Comparison of ENCODE assay signal across 1 cellular context in the genomic region with DNA sequence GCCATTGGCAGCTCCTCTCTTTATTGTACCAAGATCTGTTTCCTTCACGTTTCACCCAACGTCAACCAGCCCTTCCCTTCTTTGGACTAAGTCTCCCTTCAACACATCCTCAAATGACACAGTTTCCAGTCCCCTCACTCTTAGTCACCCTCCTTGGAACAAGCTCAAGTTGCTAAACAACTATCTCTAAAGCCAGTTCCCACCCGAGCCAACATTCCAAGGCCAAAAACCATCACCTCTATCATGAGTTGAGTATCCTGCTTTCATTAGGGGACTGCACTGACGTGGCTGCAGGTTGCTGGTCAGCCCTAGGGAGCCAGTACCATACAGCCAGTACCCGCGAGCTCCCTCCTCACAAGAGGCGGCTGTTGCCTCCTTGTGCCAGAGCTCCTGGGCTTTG.
TF ChIP-seq lines count a peak whose summit lies in the region.

No MANE protein-coding gene starts in this region.

TF ChIP-seq in K562, 482 proteins besides CTCF, POLR2A, EP300 and RAD21 (continued from another document):
- TF ChIP-seq FOSL1 (tag; conservative IDR thresholded peaks at IDR 0.05), result peak; percentile 38; the same call in 1 of the 2 replicates
- TF ChIP-seq NFIC (IDR thresholded peaks at IDR 0.05), result peak; percentile 67
- TF ChIP-seq, protein P1, sequence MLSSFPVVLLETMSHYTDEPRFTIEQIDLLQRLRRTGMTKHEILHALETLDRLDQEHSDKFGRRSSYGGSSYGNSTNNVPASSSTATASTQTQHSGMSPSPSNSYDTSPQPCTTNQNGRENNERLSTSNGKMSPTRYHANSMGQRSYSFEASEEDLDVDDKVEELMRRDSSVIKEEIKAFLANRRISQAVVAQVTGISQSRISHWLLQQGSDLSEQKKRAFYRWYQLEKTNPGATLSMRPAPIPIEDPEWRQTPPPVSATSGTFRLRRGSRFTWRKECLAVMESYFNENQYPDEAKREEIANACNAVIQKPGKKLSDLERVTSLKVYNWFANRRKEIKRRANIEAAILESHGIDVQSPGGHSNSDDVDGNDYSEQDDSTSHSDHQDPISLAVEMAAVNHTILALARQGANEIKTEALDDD (IDR thresholded peaks at IDR 0.05), result 0 out of 2 replicates have a peak, but pooled peaks have one; percentile 37
- TF ChIP-seq EHMT2 (IDR thresholded peaks at IDR 0.05), result peak; percentile 80
- no peak for TF ChIP-seq KLF13 (tag; IDR thresholded peaks at IDR 0.05; ENCODE audit: borderline replicate concordance, low read depth)
- TF ChIP-seq POLR3A (IDR thresholded peaks at IDR 0.05; ENCODE audit: borderline replicate concordance, extremely low read depth, insufficient read depth, insufficient read length), result no peak
